11 cellular contexts compared by ENCODE assay signal in genomic region chr6:109687271-109687721, GRCh38. TPM values are rescaled to one million over a fixed set of nuclear protein-coding genes. Genes with fewer than 3 reads are reported as not detected.
DNase-seq lines count a peak whose midpoint lies in the region; ATAC-seq and TF ChIP-seq lines count a peak whose summit lies in the region.
"Had no signal": no experiment of that assay in that cellular context is flagged by ENCODE, and none has a peak within 500 bp of the region (broad histone marks: within the 10 kb centered on the region; RNA-seq: fewer than 3 reads in every experiment).

No MANE protein-coding gene starts in this region.

- peaks cover 3% of the 10 kb centered on the region for H3K36me3 Mint-ChIP-seq in effector memory CD8-positive, alpha-beta T cell (ENCODE audit: insufficient read depth)

- 68% methylated on average over 2 of the region's 2 CpGs for WGBS in hepatocyte (ENCODE audit: low lambda C conversion rate, missing lambda C conversion rate)

- H3K4me3 ChIP-seq in A673 (ENCODE audit: low read depth, low read length, poor library complexity, severe bottlenecking) (no peak overlapping the region), Panc1 (ENCODE audit: low read depth in 2 of 2, low read length in 2 of 2) (no peak overlapping the region), fibroblast of mammary gland (ENCODE audit: control insufficient read depth, low read depth, low read length) (no peak overlapping the region), hepatocyte (no peak overlapping the region)
- H3K4me3 ChIP-seq: skin epidermis, tibial artery had no signal

- H3K27me3 ChIP-seq in A673 (replicated peaks; ENCODE audit: insufficient read depth, low read depth, low read length, poor library complexity): no peaks in the 10 kb centered on the region
- H3K27me3 ChIP-seq in Panc1 (ENCODE audit: control insufficient read depth, insufficient read depth, low read length): peaks cover 15% of the 10 kb centered on the region
- H3K27me3 ChIP-seq in hepatocyte: no peaks in the 10 kb centered on the region
- H3K27me3 ChIP-seq: tibial artery had no signal

- BruUV-seq in A673 (replicated peaks; lab: Mats Ljungman, UMichigan) (no TSS peak), Panc1 (replicated peaks; lab: Mats Ljungman, UMichigan) (no TSS peak)

- peaks cover 6% of the 10 kb centered on the region for H3K79me2 ChIP-seq in hepatocyte

- no peaks in the 10 kb centered on the region for H3K9me3 Mint-ChIP-seq in effector memory CD8-positive, alpha-beta T cell

- no peaks in the 10 kb centered on the region for H4K20me1 ChIP-seq in hepatocyte (ENCODE audit: insufficient read depth, poor library complexity, severe bottlenecking)

- intact Hi-C loops in A673 (cut with micrococcal nuclease; ENCODE audit: unreplicated experiment) (no loop called here), Panc1 (cut with micrococcal nuclease; ENCODE audit: unreplicated experiment) (no loop called here)

- H3K9me3 ChIP-seq in A673 (ENCODE audit: low read depth, low read length, poor library complexity, severe bottlenecking): no peaks in the 10 kb centered on the region
- no peaks in the 10 kb centered on the region for H3K9me3 ChIP-seq in Panc1 (ENCODE audit: control insufficient read depth, insufficient read depth, low read depth, low read length)
- H3K9me3 ChIP-seq in hepatocyte (ENCODE audit: low read depth): no peaks in the 10 kb centered on the region
- H3K9me3 ChIP-seq: tibial artery had no signal

- H3K27ac Mint-ChIP-seq in effector memory CD8-positive, alpha-beta T cell: no peak overlapping the region
- H3K27ac Mint-ChIP-seq: IgD-negative memory B cell had no signal

- CTCF ChIA-PET in A673 (lab: Charles Lee): no interaction called here
- CTCF ChIA-PET in Panc1 (lab: Charles Lee): interaction anchor here (0.6 to 1.0 kb wide), 2 partner anchors 18 to 352 kb away, joined by 3 read pairs; no protein-coding TSS in a partner anchor

- TF ChIP-seq CTCF in A673 (conservative IDR thresholded peaks at IDR 0.05; ENCODE audit: low read depth, low read length) (no peak), Panc1 (IDR thresholded peaks at IDR 0.05) (no peak), fibroblast of mammary gland (conservative IDR thresholded peaks at IDR 0.05; ENCODE audit: control insufficient read depth, insufficient read depth, low read depth, low read length) (no peak), hepatocyte (IDR thresholded peaks at IDR 0.05; ENCODE audit: poor library complexity) (no peak)

- POLR2A ChIA-PET in A673 (lab: Charles Lee; ENCODE audit: low non-redundant PET): no interaction called here
- POLR2A ChIA-PET in Panc1 (lab: Charles Lee): no interaction called here

- no peaks in the 10 kb centered on the region for H3K36me3 ChIP-seq in A673 (ENCODE audit: insufficient read depth, low read length, poor library complexity, severe bottlenecking)
- no peaks in the 10 kb centered on the region; the same call in 1 of the 2 replicates for H3K36me3 ChIP-seq in Panc1 (ENCODE audit: control insufficient read depth, insufficient read depth, low read length)
- no peaks in the 10 kb centered on the region for H3K36me3 ChIP-seq in hepatocyte (replicated peaks; ENCODE audit: insufficient read depth, low read depth)
- H3K36me3 ChIP-seq: tibial artery had no signal

- no peak overlapping the region for H2AFZ ChIP-seq in hepatocyte

- H3K4me1 Mint-ChIP-seq in effector memory CD8-positive, alpha-beta T cell (ENCODE audit: low read depth in 2 of 2): peaks cover 14 to 26% of the 10 kb centered on the region in 2 donors

- no peak overlapping the region for H3K4me2 ChIP-seq in hepatocyte

- in situ Hi-C loops in Panc1 (cut with HindIII; ENCODE audit: low pct_unique_long_range_greater_than_20kb, low sequenced_read_pairs): no loop called here

- ATAC-seq in Panc1: no peak
- ATAC-seq in effector memory CD8-positive, alpha-beta T cell (replicated peaks): no peak

- DNase-seq in A673 (ENCODE audit: low spot score) (peak; percentile 18), Daoy (ENCODE audit: low read depth) (peak; percentile 94), Panc1 (ENCODE audit: low read depth, low spot score) (peak; percentile 30), fibroblast of mammary gland (ENCODE audit: low read depth) (peak; percentile 99), amygdala (lab: John Stamatoyannopoulos, UW) (no peak), T-helper 9 cell (no peak), hepatocyte (ENCODE audit: low spot score) (no peak)
- DNase-seq in effector memory CD8-positive, alpha-beta T cell: no peak

- H3K4me1 ChIP-seq in A673 (ENCODE audit: insufficient read depth, low read length, poor library complexity, severe bottlenecking): peaks cover 12% of the 10 kb centered on the region
- H3K4me1 ChIP-seq in Panc1 (ENCODE audit: control insufficient read depth, insufficient read depth, low read length): peaks cover 11% of the 10 kb centered on the region; the same call in 1 of the 2 replicates
- peaks cover 4% of the 10 kb centered on the region for H3K4me1 ChIP-seq in hepatocyte (ENCODE audit: insufficient read depth)

- no peaks in the 10 kb centered on the region for H3K9me2 ChIP-seq in hepatocyte (replicated peaks; ENCODE audit: insufficient read depth)

- H3K27me3 Mint-ChIP-seq in effector memory CD8-positive, alpha-beta T cell: no peaks in the 10 kb centered on the region
- H3K27me3 Mint-ChIP-seq: IgD-negative memory B cell had no signal

- no peak overlapping the region for H3K4me3 Mint-ChIP-seq in effector memory CD8-positive, alpha-beta T cell
- H3K4me3 Mint-ChIP-seq: IgD-negative memory B cell had no signal

- no peak overlapping the region for H3K27ac ChIP-seq in A673 (ENCODE audit: low read depth, low read length, poor library complexity, severe bottlenecking)
- H3K27ac ChIP-seq in Panc1 (ENCODE audit: low read length): no peak overlapping the region
- no peak overlapping the region for H3K27ac ChIP-seq in hepatocyte
- H3K27ac ChIP-seq: tibial artery had no signal

RNA-seq across cellular contexts. Expression of gene AK9, which starts 3.7 kb away (rescaled TPM):
- total RNA-seq in A673 (2021) (2.6 TPM in 2 replicates), Panc1 (2021; ENCODE audit: unreplicated experiment) (2.3 TPM), hepatocyte (9.5 and 15.2 TPM in 2 replicates)
- total RNA-seq in Daoy (2014; rRNA removed; shearing (Covaris generic)): 2.3 and 3.8 TPM in 2 replicates
- polyA plus RNA-seq in Panc1 (2012; ENCODE audit: insufficient read length): 0.98 TPM
- 8.2 and 10.1 TPM in 2 replicates for polyA plus RNA-seq in hepatocyte

RNA-seq across cellular contexts. Expression of gene FIG4, which starts 3.8 kb away (rescaled TPM):
- total RNA-seq in A673 (2021) (10.9 and 16.5 TPM in 2 replicates), Panc1 (2021; ENCODE audit: unreplicated experiment) (19.0 TPM), hepatocyte (10.9 and 16.5 TPM in 2 replicates)
- total RNA-seq in Daoy (2014; rRNA removed; shearing (Covaris generic)): 9.5 and 12.0 TPM in 2 replicates
- 12.3 TPM for polyA plus RNA-seq in Panc1 (2012; ENCODE audit: insufficient read length)
- polyA plus RNA-seq in hepatocyte: 8.0 and 11.8 TPM in 2 replicates

Comparison
In these comparisons a context has a peak if more than half of its experiments do, and no peak if none do; other contexts are left out.
1. DNase-seq: peak in A673 (single experiment), Daoy (single experiment), Panc1 (single experiment) and fibroblast of mammary gland (single experiment); none in effector memory CD8-positive, alpha-beta T cell (0 of 3), amygdala (0 of 56), T-helper 9 cell (single experiment) and hepatocyte (single experiment).